ENCODE assay signal across 19 cellular contexts in the genomic region with DNA sequence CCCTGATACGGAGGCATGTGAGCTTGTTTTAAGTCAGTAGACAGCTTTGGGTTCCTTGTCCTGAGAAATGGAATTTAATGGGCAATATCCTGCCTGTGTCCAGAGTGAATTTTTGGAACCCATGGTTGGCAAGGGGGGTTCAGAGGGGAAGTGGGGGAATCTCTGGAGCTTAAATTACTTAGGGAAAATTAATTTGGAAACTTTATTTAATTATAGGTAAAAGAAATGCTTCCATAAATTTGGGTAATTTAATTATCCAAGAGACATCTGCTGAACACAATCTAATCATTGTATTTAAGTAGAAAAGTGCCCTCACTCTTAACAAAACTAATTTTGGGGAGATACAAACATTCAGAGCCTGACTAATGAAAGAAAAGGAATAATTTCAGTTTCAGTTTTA.
"Had no signal": no experiment of that assay in that cellular context is flagged by ENCODE, and none has a peak within 500 bp of the region (broad histone marks: within the 10 kb centered on the region; RNA-seq: fewer than 3 reads in every experiment).

No MANE protein-coding gene starts in this region.

- H3K36me3 Mint-ChIP-seq: IgD-negative memory B cell, T-cell had no signal

- H3K4me3 ChIP-seq: K562 had no signal

- DNase-seq: MV-4-11, NCI-H1048, NCI-H1105, NCI-H1436 treated with DMSO at 0.1 percent for 48 hours, NCI-H1694, NCI-H187 treated with DMSO at 0.1 percent for 48 hours, NCI-H2029 treated with DMSO at 0.1 percent for 48 hours, NCI-H2171 treated with DMSO at 0.1 percent for 48 hours, NCI-H345, NCI-H446 treated with DMSO at 0.1 percent for 48 hours, NCI-H510A treated with DMSO at 0.1 percent for 48 hours, NCI-H526, Right ventricle myocardium superior, RPMI8226, SW 1271, T-cell had no signal

- H3K4me3 Mint-ChIP-seq: IgD-negative memory B cell, T-cell had no signal

- H3K9me3 Mint-ChIP-seq: IgD-negative memory B cell, T-cell had no signal

- H3K27ac ChIP-seq: HL-60 had no signal

- H3K27ac Mint-ChIP-seq: T-cell had no signal

- H3K4me1 Mint-ChIP-seq: IgD-negative memory B cell had no signal
